ENCODE assay signal across 15 cellular contexts in genomic region chr4:102247041-102247440, GRCh38.
"Had no signal": no experiment of that assay in that cellular context is flagged by ENCODE, and none has a peak within 500 bp of the region (broad histone marks: within the 10 kb centered on the region; RNA-seq: fewer than 3 reads in every experiment).

No MANE protein-coding gene starts in this region.

- DNase-seq: activated CD4-positive, alpha-beta T cell treated with anti-CD3 and anti-CD28 coated beads for 4 hours; activated CD8-positive, alpha-beta memory T cell treated with anti-CD3 and anti-CD28 coated beads, Interleukin-2, amount 50 U/mL, for 4 hours; activated CD8-positive, alpha-beta T cell treated with anti-CD3 and anti-CD28 coated beads for 36 hours; activated naive CD8-positive, alpha-beta T cell treated with anti-CD3 and anti-CD28 coated beads, Interleukin-2, amount 50 U/mL, for 24 hours; activated T-cell treated with anti-CD3 and anti-CD28 coated beads, Interleukin-2, amount 50 U/mL, for 72 hours; dorsolateral prefrontal cortex; gastrocnemius medialis; ovary; stimulated activated CD4-positive, alpha-beta T cell treated with anti-CD3 and anti-CD28 coated beads, Interleukin-15, amount 100 ng/mL, for 24 hours; stimulated activated CD4-positive, alpha-beta T cell treated with anti-CD3 and anti-CD28 coated beads, Interleukin-4, amount 100 ng/mL, for 4 hours; stimulated activated naive CD8-positive, alpha-beta T cell treated with anti-CD3 and anti-CD28 coated beads, Interleukin-15, amount 100 ng/mL, for 72 hours; T-cell; T1000; WERI-Rb-1 had no signal

- ATAC-seq: activated CD8-positive, alpha-beta T cell treated with anti-CD3 and anti-CD28 coated beads for 36 hours; activated naive CD8-positive, alpha-beta T cell treated with anti-CD3 and anti-CD28 coated beads, Interleukin-2, amount 50 U/mL, for 24 hours; activated T-cell treated with anti-CD3 and anti-CD28 coated beads, Interleukin-2, amount 50 U/mL, for 72 hours; gastrocnemius medialis; stimulated activated naive CD8-positive, alpha-beta T cell treated with anti-CD3 and anti-CD28 coated beads, Interleukin-15, amount 100 ng/mL, for 72 hours; T-cell had no signal

- H3K27me3 ChIP-seq: dorsolateral prefrontal cortex, esophagus muscularis mucosa, gastrocnemius medialis, ovary had no signal

- H3K36me3 ChIP-seq: esophagus muscularis mucosa, gastrocnemius medialis, ovary, WERI-Rb-1 had no signal

- H3K4me3 ChIP-seq: dorsolateral prefrontal cortex, esophagus muscularis mucosa, gastrocnemius medialis, ovary had no signal

- H3K27ac ChIP-seq: dorsolateral prefrontal cortex, esophagus muscularis mucosa, gastrocnemius medialis, ovary, WERI-Rb-1 had no signal

- H3K9me3 ChIP-seq: gastrocnemius medialis, ovary had no signal

- H3K4me1 ChIP-seq: esophagus muscularis mucosa, gastrocnemius medialis had no signal
